1 cellular context compared by ENCODE assay signal in the genomic region with DNA sequence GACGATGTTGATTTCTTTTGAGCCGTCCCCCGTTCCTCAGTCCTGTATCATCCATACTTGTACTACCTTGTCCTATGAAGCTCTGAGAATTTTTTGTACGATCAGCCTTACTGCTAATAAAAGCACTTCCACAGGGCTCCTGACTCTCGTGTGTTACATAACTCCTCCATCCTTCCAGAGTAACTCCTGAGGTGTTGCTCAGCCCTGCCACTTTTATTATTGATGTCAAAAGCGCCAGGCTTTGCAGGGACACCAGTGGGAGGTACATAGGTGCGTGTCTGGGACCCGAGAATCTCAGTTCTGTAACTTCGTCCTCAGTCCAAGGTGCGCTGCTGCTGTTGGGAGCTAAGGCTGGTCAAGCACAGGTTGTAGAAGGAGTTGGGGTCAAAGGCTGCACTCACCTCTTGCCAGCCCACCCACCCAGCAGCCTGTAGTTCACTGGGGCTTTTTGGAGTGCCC.
TF ChIP-seq lines count a peak whose summit lies in the region.

No MANE protein-coding gene starts in this region.

TF ChIP-seq in K562, 482 proteins besides CTCF, POLR2A, EP300 and RAD21:
- TF ChIP-seq POLR2B (IDR thresholded peaks at IDR 0.05; ENCODE audit: low read depth, partially characterized antibody) (peak; percentile 9), PML (IDR thresholded peaks at IDR 0.05; ENCODE audit: low read length) (peak; percentile 12; the same call in 1 of the 2 replicates), HOXB6 (CRISPR knock-in tag; IDR thresholded peaks at IDR 0.05; ENCODE audit: borderline replicate concordance) (no peak), PTTG1 (tag; IDR thresholded peaks at IDR 0.05; ENCODE audit: low read depth) (no peak), NR4A1 (CRISPR knock-in tag; IDR thresholded peaks at IDR 0.05) (0 out of 2 replicates have a peak, but pooled peaks have one; percentile 7), NR4A1 (tag; IDR thresholded peaks at IDR 0.05) (no peak), SMAD3 (CRISPR knock-in tag; conservative IDR thresholded peaks at IDR 0.05) (0 out of 2 replicates have a peak, but pooled peaks have one; percentile 49), CEBPG (CRISPR knock-in tag; IDR thresholded peaks at IDR 0.05) (no peak), CEBPG (tag; conservative IDR thresholded peaks at IDR 0.05 in 1 of 2, IDR thresholded peaks at IDR 0.05 in 1 of 2) (no peak), NR2C2 (CRISPR knock-in tag; IDR thresholded peaks at IDR 0.05) (peak; percentile 38; the same call in 1 of the 2 replicates), NR2C2 (tag; IDR thresholded peaks at IDR 0.05) (no peak)
- TF ChIP-seq, protein P1, sequence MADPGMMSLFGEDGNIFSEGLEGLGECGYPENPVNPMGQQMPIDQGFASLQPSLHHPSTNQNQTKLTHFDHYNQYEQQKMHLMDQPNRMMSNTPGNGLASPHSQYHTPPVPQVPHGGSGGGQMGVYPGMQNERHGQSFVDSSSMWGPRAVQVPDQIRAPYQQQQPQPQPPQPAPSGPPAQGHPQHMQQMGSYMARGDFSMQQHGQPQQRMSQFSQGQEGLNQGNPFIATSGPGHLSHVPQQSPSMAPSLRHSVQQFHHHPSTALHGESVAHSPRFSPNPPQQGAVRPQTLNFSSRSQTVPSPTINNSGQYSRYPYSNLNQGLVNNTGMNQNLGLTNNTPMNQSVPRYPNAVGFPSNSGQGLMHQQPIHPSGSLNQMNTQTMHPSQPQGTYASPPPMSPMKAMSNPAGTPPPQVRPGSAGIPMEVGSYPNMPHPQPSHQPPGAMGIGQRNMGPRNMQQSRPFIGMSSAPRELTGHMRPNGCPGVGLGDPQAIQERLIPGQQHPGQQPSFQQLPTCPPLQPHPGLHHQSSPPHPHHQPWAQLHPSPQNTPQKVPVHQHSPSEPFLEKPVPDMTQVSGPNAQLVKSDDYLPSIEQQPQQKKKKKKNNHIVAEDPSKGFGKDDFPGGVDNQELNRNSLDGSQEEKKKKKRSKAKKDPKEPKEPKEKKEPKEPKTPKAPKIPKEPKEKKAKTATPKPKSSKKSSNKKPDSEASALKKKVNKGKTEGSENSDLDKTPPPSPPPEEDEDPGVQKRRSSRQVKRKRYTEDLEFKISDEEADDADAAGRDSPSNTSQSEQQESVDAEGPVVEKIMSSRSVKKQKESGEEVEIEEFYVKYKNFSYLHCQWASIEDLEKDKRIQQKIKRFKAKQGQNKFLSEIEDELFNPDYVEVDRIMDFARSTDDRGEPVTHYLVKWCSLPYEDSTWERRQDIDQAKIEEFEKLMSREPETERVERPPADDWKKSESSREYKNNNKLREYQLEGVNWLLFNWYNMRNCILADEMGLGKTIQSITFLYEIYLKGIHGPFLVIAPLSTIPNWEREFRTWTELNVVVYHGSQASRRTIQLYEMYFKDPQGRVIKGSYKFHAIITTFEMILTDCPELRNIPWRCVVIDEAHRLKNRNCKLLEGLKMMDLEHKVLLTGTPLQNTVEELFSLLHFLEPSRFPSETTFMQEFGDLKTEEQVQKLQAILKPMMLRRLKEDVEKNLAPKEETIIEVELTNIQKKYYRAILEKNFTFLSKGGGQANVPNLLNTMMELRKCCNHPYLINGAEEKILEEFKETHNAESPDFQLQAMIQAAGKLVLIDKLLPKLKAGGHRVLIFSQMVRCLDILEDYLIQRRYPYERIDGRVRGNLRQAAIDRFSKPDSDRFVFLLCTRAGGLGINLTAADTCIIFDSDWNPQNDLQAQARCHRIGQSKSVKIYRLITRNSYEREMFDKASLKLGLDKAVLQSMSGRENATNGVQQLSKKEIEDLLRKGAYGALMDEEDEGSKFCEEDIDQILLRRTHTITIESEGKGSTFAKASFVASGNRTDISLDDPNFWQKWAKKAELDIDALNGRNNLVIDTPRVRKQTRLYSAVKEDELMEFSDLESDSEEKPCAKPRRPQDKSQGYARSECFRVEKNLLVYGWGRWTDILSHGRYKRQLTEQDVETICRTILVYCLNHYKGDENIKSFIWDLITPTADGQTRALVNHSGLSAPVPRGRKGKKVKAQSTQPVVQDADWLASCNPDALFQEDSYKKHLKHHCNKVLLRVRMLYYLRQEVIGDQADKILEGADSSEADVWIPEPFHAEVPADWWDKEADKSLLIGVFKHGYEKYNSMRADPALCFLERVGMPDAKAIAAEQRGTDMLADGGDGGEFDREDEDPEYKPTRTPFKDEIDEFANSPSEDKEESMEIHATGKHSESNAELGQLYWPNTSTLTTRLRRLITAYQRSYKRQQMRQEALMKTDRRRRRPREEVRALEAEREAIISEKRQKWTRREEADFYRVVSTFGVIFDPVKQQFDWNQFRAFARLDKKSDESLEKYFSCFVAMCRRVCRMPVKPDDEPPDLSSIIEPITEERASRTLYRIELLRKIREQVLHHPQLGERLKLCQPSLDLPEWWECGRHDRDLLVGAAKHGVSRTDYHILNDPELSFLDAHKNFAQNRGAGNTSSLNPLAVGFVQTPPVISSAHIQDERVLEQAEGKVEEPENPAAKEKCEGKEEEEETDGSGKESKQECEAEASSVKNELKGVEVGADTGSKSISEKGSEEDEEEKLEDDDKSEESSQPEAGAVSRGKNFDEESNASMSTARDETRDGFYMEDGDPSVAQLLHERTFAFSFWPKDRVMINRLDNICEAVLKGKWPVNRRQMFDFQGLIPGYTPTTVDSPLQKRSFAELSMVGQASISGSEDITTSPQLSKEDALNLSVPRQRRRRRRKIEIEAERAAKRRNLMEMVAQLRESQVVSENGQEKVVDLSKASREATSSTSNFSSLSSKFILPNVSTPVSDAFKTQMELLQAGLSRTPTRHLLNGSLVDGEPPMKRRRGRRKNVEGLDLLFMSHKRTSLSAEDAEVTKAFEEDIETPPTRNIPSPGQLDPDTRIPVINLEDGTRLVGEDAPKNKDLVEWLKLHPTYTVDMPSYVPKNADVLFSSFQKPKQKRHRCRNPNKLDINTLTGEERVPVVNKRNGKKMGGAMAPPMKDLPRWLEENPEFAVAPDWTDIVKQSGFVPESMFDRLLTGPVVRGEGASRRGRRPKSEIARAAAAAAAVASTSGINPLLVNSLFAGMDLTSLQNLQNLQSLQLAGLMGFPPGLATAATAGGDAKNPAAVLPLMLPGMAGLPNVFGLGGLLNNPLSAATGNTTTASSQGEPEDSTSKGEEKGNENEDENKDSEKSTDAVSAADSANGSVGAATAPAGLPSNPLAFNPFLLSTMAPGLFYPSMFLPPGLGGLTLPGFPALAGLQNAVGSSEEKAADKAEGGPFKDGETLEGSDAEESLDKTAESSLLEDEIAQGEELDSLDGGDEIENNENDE (IDR thresholded peaks at IDR 0.05; ENCODE audit: low read depth, low read length) = peak; percentile 15
- TF ChIP-seq, protein P2, sequence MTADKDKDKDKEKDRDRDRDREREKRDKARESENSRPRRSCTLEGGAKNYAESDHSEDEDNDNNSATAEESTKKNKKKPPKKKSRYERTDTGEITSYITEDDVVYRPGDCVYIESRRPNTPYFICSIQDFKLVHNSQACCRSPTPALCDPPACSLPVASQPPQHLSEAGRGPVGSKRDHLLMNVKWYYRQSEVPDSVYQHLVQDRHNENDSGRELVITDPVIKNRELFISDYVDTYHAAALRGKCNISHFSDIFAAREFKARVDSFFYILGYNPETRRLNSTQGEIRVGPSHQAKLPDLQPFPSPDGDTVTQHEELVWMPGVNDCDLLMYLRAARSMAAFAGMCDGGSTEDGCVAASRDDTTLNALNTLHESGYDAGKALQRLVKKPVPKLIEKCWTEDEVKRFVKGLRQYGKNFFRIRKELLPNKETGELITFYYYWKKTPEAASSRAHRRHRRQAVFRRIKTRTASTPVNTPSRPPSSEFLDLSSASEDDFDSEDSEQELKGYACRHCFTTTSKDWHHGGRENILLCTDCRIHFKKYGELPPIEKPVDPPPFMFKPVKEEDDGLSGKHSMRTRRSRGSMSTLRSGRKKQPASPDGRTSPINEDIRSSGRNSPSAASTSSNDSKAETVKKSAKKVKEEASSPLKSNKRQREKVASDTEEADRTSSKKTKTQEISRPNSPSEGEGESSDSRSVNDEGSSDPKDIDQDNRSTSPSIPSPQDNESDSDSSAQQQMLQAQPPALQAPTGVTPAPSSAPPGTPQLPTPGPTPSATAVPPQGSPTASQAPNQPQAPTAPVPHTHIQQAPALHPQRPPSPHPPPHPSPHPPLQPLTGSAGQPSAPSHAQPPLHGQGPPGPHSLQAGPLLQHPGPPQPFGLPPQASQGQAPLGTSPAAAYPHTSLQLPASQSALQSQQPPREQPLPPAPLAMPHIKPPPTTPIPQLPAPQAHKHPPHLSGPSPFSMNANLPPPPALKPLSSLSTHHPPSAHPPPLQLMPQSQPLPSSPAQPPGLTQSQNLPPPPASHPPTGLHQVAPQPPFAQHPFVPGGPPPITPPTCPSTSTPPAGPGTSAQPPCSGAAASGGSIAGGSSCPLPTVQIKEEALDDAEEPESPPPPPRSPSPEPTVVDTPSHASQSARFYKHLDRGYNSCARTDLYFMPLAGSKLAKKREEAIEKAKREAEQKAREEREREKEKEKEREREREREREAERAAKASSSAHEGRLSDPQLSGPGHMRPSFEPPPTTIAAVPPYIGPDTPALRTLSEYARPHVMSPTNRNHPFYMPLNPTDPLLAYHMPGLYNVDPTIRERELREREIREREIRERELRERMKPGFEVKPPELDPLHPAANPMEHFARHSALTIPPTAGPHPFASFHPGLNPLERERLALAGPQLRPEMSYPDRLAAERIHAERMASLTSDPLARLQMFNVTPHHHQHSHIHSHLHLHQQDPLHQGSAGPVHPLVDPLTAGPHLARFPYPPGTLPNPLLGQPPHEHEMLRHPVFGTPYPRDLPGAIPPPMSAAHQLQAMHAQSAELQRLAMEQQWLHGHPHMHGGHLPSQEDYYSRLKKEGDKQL (CRISPR knock-in tag; IDR thresholded peaks at IDR 0.05; ENCODE audit: borderline replicate concordance) = 0 out of 2 replicates have a peak, but pooled peaks have one; percentile 8
